In the genomic region with DNA sequence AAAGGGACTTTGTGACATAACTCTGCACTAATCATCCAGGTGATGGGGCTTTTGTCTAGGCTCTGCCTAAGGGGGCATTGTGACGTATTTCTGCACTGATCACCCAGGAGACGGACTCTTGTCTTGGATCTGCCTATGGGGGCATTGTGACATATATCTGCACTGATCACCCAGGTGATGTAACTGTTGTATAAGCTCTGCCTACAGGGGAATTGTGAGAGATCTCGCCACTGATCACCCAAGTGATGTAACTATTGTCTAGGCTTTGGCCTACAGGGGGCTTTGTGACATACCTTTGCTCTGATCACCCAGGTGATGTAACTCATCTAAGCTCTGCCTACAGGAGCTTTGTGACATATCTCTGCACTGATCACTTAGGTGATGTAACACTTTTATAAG, we compare ENCODE assay signal across 12 cellular contexts. TPM values are rescaled to one million over a fixed set of nuclear protein-coding genes. Genes with fewer than 3 reads are reported as not detected.
DNase-seq lines count a peak whose midpoint lies in the region; ATAC-seq and TF ChIP-seq lines count a peak whose summit lies in the region.
"Not testable (repeated sequence)": the region's sequence is repeated elsewhere in the genome, so short reads cannot be mapped to it uniquely, and the experiment has no call there.
"Had no signal": no experiment of that assay in that cellular context is flagged by ENCODE, and none has a peak within 500 bp of the region (broad histone marks: within the 10 kb centered on the region; RNA-seq: fewer than 3 reads in every experiment).

No MANE protein-coding gene starts in this region.

- CTCF ChIA-PET in Panc1 (lab: Charles Lee), result not testable (repeated sequence)

- not testable (repeated sequence) for TF ChIP-seq POLR2A in gastrocnemius medialis (IDR thresholded peaks at IDR 0.05)

- not testable (repeated sequence) for H3K9ac ChIP-seq in DND-41 (ENCODE audit: low read depth, low read length)

- not testable (repeated sequence) for DNase-seq in DND-41; Panc1 (ENCODE audit: low read depth, low spot score); heart right ventricle; gastrocnemius medialis

- H3K9me3 ChIP-seq in DND-41 (ENCODE audit: insufficient read depth, low read length, severe bottlenecking); Panc1 (ENCODE audit: control insufficient read depth, insufficient read depth, low read depth, low read length); heart right ventricle; gastrocnemius medialis: not testable (repeated sequence)

- in situ Hi-C loops in Panc1 (cut with HindIII; ENCODE audit: low pct_unique_long_range_greater_than_20kb, low sequenced_read_pairs); gastrocnemius medialis (cut with MboI; ENCODE audit: low sequenced_read_pairs in 4 of 4): not testable (repeated sequence)

- H3K4me1 ChIP-seq in DND-41 (ENCODE audit: insufficient read depth, low read length); Panc1 (ENCODE audit: control insufficient read depth, insufficient read depth, low read length); heart right ventricle; gastrocnemius medialis: not testable (repeated sequence)

- ATAC-seq in DND-41 (ENCODE audit: insufficient read depth, low read depth) (peak; percentile 15; the same call in 2 of the 3 replicates), GM19397 (IDR thresholded peaks at IDR 0.05; ENCODE audit: unreplicated experiment) (peak; percentile 11), GM21723 (IDR thresholded peaks at IDR 0.05; ENCODE audit: unreplicated experiment) (peak; percentile 10), HG02870 (IDR thresholded peaks at IDR 0.05; ENCODE audit: unreplicated experiment) (peak; percentile 1), HG03196 (IDR thresholded peaks at IDR 0.05; ENCODE audit: unreplicated experiment) (peak; percentile 14), Panc1 (peak; percentile 32), heart right ventricle (peak; percentile 12 to 62 (median 30)), gastrocnemius medialis (peak; percentile 5 to 28)

- H3K36me3 ChIP-seq in DND-41 (ENCODE audit: insufficient read depth, low read length); Panc1 (ENCODE audit: control insufficient read depth, insufficient read depth, low read length); heart right ventricle; gastrocnemius medialis: not testable (repeated sequence)

- H4K20me1 ChIP-seq in DND-41 (ENCODE audit: insufficient read depth, low read length), result not testable (repeated sequence)

- not testable (repeated sequence) for H3K4me2 ChIP-seq in DND-41 (ENCODE audit: insufficient read depth, low read length)

- H3K27ac ChIP-seq in DND-41 (ENCODE audit: low read length); Panc1 (ENCODE audit: low read length); heart right ventricle; gastrocnemius medialis: not testable (repeated sequence)

- not testable (repeated sequence) for H2AFZ ChIP-seq in DND-41 (ENCODE audit: low read depth, low read length)

- H3K79me2 ChIP-seq in DND-41 (ENCODE audit: insufficient read depth, low read length), result not testable (repeated sequence)

- intact Hi-C loops in Panc1 (cut with micrococcal nuclease; ENCODE audit: unreplicated experiment); heart right ventricle (cut with DNase I); gastrocnemius medialis (cut with DNase I; ENCODE audit: low total_unique reads): not testable (repeated sequence)

- no CpG with 5 or more reads among the region's 3 CpGs for WGBS in heart right ventricle, 2 donors

- POLR2A ChIA-PET in Panc1 (lab: Charles Lee), result not testable (repeated sequence)

- not testable (repeated sequence) for H3K27me3 ChIP-seq in DND-41 (ENCODE audit: insufficient read depth, low read length, poor library complexity); Panc1 (ENCODE audit: control insufficient read depth, insufficient read depth, low read length); gastrocnemius medialis
- peaks cover 0 to 13% (median 3%) of the 10 kb centered on the region in 7 donors for H3K27me3 ChIP-seq in heart right ventricle

- H3K4me3 ChIP-seq in DND-41 (ENCODE audit: low read depth in 1 of 2, low read length in 2 of 2); Panc1 (ENCODE audit: low read depth in 2 of 2, low read length in 2 of 2); heart right ventricle; gastrocnemius medialis: not testable (repeated sequence)

- BruUV-seq in Panc1 (replicated peaks; lab: Mats Ljungman, UMichigan), result not testable (repeated sequence)

- TF ChIP-seq CTCF in DND-41 (IDR thresholded peaks at IDR 0.05; ENCODE audit: borderline replicate concordance, extremely low read depth, low read length, poor library complexity, severe bottlenecking); Panc1 (IDR thresholded peaks at IDR 0.05); heart right ventricle (IDR thresholded peaks at IDR 0.05); gastrocnemius medialis (IDR thresholded peaks at IDR 0.05 in 4 of 5, conservative IDR thresholded peaks at IDR 0.05 in 1 of 5): not testable (repeated sequence)

RNA-seq across cellular contexts. Expression of a gene that starts 49.7 kb away (rescaled TPM):
- total RNA-seq in Panc1 (2021; ENCODE audit: unreplicated experiment) (75.0 TPM), heart right ventricle (10 to 100 TPM; 45.5 to 53.3 (median 49.9) TPM), gastrocnemius medialis (10 to 100 TPM; 23.6 to 48.7 (median 42.2) TPM)
- polyA plus RNA-seq in Panc1 (2012; ENCODE audit: insufficient read length), result 45.9 TPM
- polyA plus RNA-seq in heart right ventricle, result 10 to 100 TPM; 15.3 to 26.2 TPM

RNA-seq across cellular contexts. Expression of a gene that starts 59.2 kb away (rescaled TPM):
- not detected for total RNA-seq in Panc1 (2021; ENCODE audit: unreplicated experiment)
- not detected for polyA plus RNA-seq in Panc1 (2012; ENCODE audit: insufficient read length)
- total RNA-seq in heart right ventricle, result not detected
- polyA plus RNA-seq in heart right ventricle, result under 1 TPM in 1 of 2 donors, not detected in 1; 0.03 TPM
- not detected for total RNA-seq in gastrocnemius medialis
- total RNA-seq: bronchial epithelial cell; CD4-positive, alpha-beta T cell; HFFc6; T-helper 1 cell treated with Interleukin-12 subunit alpha and Interleukin-12 subunit beta and Interleukin-4 antibody, amounts not matched to agents 30 ng/mL and 1 ng/mL, for 36 hours had no signal
